Comparison of ENCODE assay signal across 8 cellular contexts in the genomic region with DNA sequence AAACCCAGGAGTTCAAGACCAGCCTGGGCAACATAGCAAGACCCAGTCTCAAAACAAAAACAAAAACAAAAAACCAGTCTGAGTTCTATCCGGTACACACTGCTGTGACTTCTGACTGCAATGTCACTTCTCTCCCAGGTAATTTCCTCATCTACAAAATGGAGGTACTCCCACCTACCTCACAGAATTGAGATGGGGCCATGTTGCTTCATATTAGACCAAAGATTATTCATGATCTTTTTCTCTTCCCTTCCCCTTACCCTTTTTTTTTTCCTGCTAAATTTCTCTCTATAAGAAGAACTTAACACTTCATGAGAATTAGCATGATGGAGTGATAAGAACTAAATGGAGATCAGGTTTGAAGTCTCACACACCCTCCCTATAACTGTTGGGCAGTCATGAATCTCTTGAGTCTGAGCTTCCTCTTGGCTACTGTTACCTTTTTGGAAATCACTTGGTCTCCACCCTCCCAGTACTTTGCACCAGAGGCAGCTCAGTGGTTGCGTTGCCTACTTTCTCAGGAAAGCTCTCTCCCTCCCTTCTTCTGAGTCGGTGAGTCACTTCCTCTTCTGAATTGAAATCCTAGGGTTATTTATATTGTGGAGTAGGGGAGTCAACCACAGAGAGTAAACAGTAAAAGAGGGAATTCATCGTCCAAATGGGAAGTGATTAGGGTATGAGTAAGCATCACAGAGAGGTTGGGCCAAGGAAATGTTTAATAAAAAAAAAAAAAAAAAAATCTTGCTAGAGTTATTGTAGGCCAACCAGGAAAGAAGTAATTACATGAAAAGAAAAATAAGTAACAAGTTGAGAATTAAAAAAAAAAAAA. TPM values are rescaled to one million over a fixed set of nuclear protein-coding genes. Genes with fewer than 3 reads are reported as not detected.
DNase-seq lines count a peak whose midpoint lies in the region; ATAC-seq and TF ChIP-seq lines count a peak whose summit lies in the region.

No MANE protein-coding gene starts in this region.

- TF ChIP-seq EP300 in suprapubic skin (IDR thresholded peaks at IDR 0.05): no peak

- H3K4me3 ChIP-seq in suprapubic skin: no peak overlapping the region

- WGBS in suprapubic skin: 13% methylated on average over 4 of the region's 4 CpGs

- DNase-seq in GDM1 (lab: John Stamatoyannopoulos, UW) (peak; percentile 73), NCI-H146 treated with DMSO at 0.1 percent for 48 hours (lab: John Stamatoyannopoulos, UW; ENCODE audit: unreplicated experiment) (peak; percentile 60), amniotic stem cell (lab: John Stamatoyannopoulos, UW) (peak; percentile 96), immature natural killer cell (no peak), suprapubic skin (ENCODE audit: low spot score in 2 of 2) (no peak), GM13977 (ENCODE audit: low spot score) (no peak)
- DNase-seq in naive thymus-derived CD8-positive, alpha-beta T cell: no peak
- DNase-seq in stimulated activated CD4-positive, alpha-beta T cell treated with anti-CD3 and anti-CD28 coated beads, Interleukin-2, amount 100 ng/mL, for 48 hours: no peak

- no peaks in the 10 kb centered on the region for H3K9me3 ChIP-seq in suprapubic skin

- H3K4me3 Mint-ChIP-seq in immature natural killer cell: no peak overlapping the region
- H3K4me3 Mint-ChIP-seq in naive thymus-derived CD8-positive, alpha-beta T cell: no peak overlapping the region

- TF ChIP-seq POLR2A in suprapubic skin (IDR thresholded peaks at IDR 0.05): no peak

- TF ChIP-seq CTCF in suprapubic skin (IDR thresholded peaks at IDR 0.05) (no peak), GM13977 (IDR thresholded peaks at IDR 0.05; ENCODE audit: extremely low read depth, insufficient read depth, missing control alignments) (no peak)

- no peaks in the 10 kb centered on the region for H3K9me3 Mint-ChIP-seq in immature natural killer cell
- H3K9me3 Mint-ChIP-seq in naive thymus-derived CD8-positive, alpha-beta T cell: no peaks in the 10 kb centered on the region

- H3K27ac ChIP-seq in suprapubic skin: peak overlapping the region; percentile 59

- no peaks in the 10 kb centered on the region for H3K36me3 ChIP-seq in suprapubic skin

- no peaks in the 10 kb centered on the region for H3K27me3 ChIP-seq in suprapubic skin

- POLR2A ChIA-PET in naive thymus-derived CD8-positive, alpha-beta T cell (lab: Charles Lee): interaction anchor here (0.7 kb wide), 1 partner anchor 178 kb away, joined by 5 read pairs; no protein-coding TSS in a partner anchor

- peaks cover 11 to 48% (median 39%) of the 10 kb centered on the region in 3 donors for H3K36me3 Mint-ChIP-seq in immature natural killer cell
- H3K36me3 Mint-ChIP-seq in naive thymus-derived CD8-positive, alpha-beta T cell: peaks cover 3 to 36% (median 6%) of the 10 kb centered on the region in 3 donors

- in situ Hi-C loops in GM13977 (cut with MboI; ENCODE audit: low pct_unique_long_range_greater_than_20kb, low sequenced_read_pairs, unreplicated experiment): no loop called here

- ATAC-seq in naive thymus-derived CD8-positive, alpha-beta T cell: no peak

- peaks cover 36% of the 10 kb centered on the region for H3K4me1 ChIP-seq in suprapubic skin

- peaks cover 0 to 6% (median 1%) of the 10 kb centered on the region in 3 donors for H3K27me3 Mint-ChIP-seq in immature natural killer cell (ENCODE audit: low read depth in 3 of 3)
- H3K27me3 Mint-ChIP-seq in naive thymus-derived CD8-positive, alpha-beta T cell: no peaks in the 10 kb centered on the region

- peaks cover 4 to 7% of the 10 kb centered on the region in 2 donors for H3K4me1 Mint-ChIP-seq in immature natural killer cell
- H3K4me1 Mint-ChIP-seq in naive thymus-derived CD8-positive, alpha-beta T cell: peaks cover 2 to 10% (median 6%) of the 10 kb centered on the region in 4 donors

- peak overlapping the region in 4 of 6 donors; percentile 52 to 85 (median 59) for H3K27ac Mint-ChIP-seq in immature natural killer cell
- H3K27ac Mint-ChIP-seq in naive thymus-derived CD8-positive, alpha-beta T cell: peak overlapping the region in 2 of 10 donors; percentile 31 to 47

RNA-seq across cellular contexts. Expression of a gene that starts 59.9 kb away (rescaled TPM):
- under 1 TPM in 2 of 3 donors, not detected in 1; 0.07 to 0.41 TPM for polyA plus RNA-seq in immature natural killer cell
- 10 to 100 TPM; 25.9 to 41.0 (median 28.8) TPM for total RNA-seq in suprapubic skin
- under 1 TPM in 1 of 2 experiments, not detected in 1; 0.16 TPM for total RNA-seq in naive thymus-derived CD8-positive, alpha-beta T cell
- under 1 TPM in 1 of 3 donors, not detected in 2; 0.15 TPM for polyA plus RNA-seq in naive thymus-derived CD8-positive, alpha-beta T cell

Comparison
In these comparisons a context has a peak if more than half of its experiments do, and no peak if none do; other contexts are left out.
1. DNase-seq: peak in GDM1 (single experiment), NCI-H146 treated with DMSO at 0.1 percent for 48 hours (single experiment) and amniotic stem cell (single experiment); none in immature natural killer cell (0 of 3), suprapubic skin (0 of 2), naive thymus-derived CD8-positive, alpha-beta T cell (0 of 10), GM13977 (single experiment) and stimulated activated CD4-positive, alpha-beta T cell treated with anti-CD3 and anti-CD28 coated beads, Interleukin-2, amount 100 ng/mL, for 48 hours (0 of 2).
2. RNA of a gene that starts 59.9 kb away (total RNA-seq): 25.9 to 41.0 TPM in suprapubic skin; 0.16 TPM in naive thymus-derived CD8-positive, alpha-beta T cell; every median in the first group is over 10 times any median in the second.